In the genomic region with DNA sequence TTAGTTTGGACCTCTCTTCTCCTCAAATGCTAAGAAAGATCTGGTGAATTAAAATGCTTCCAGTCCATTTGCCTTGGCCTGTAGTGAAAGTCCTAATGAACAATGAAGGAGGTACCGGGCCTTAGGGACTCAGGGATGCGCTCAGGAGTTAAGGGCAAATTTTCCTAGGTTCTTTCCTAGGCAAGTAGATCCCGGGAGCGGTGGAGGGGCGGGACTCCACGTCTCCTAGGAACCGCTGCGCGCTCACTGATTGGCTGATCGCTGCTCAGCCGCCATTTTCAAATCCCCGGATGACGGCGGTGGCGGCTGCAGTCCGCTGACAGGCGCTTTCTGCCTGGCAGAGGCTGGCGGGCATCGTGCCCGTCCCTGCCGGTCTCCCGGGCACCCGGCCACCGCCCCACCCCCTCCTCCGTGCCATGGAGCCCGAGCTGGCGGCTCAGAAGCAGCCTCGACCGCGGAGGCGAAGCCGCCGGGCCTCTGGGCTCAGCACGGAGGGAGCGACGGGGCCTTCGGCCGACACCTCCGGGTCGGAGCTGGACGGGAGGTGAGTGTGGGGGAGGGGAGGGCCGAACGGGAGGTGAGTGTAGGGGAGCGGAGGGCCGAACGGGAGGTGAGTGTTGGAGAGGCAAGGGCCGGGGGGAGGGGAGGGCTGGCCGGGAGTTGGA, we compare ENCODE assay signal across 1 cellular context.
A peak's percentile ranks its signal among the peaks of the same experiment; 100 is the strongest.
TF ChIP-seq lines count a peak whose summit lies in the region.

A gene with protein sequence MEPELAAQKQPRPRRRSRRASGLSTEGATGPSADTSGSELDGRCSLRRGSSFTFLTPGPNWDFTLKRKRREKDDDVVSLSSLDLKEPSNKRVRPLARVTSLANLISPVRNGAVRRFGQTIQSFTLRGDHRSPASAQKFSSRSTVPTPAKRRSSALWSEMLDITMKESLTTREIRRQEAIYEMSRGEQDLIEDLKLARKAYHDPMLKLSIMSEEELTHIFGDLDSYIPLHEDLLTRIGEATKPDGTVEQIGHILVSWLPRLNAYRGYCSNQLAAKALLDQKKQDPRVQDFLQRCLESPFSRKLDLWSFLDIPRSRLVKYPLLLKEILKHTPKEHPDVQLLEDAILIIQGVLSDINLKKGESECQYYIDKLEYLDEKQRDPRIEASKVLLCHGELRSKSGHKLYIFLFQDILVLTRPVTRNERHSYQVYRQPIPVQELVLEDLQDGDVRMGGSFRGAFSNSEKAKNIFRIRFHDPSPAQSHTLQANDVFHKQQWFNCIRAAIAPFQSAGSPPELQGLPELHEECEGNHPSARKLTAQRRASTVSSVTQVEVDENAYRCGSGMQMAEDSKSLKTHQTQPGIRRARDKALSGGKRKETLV (plus strand): TSS at position 281 of the 665 bp plus-strand sequence. CDS start 136 bp downstream, at position 417.

TF ChIP-seq in K562, 482 proteins besides CTCF, POLR2A, EP300 and RAD21 (continued from another document and continues in another):
- TF ChIP-seq, protein P1, sequence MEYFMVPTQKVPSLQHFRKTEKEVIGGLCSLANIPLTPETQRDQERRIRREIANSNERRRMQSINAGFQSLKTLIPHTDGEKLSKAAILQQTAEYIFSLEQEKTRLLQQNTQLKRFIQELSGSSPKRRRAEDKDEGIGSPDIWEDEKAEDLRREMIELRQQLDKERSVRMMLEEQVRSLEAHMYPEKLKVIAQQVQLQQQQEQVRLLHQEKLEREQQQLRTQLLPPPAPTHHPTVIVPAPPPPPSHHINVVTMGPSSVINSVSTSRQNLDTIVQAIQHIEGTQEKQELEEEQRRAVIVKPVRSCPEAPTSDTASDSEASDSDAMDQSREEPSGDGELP (CRISPR knock-in tag; IDR thresholded peaks at IDR 0.05; ENCODE audit: borderline replicate concordance) = peak; percentile 40; the same call in 1 of the 2 replicates
- TF ChIP-seq E2F3 (CRISPR knock-in tag; IDR thresholded peaks at IDR 0.05) (0 out of 2 replicates have a peak, but pooled peaks have one; percentile 44), HNRNPL (IDR thresholded peaks at IDR 0.05; ENCODE audit: low read depth, low read length) (peak; percentile 97), MBD1 (CRISPR knock-in tag; IDR thresholded peaks at IDR 0.05) (no peak), EWSR1 (IDR thresholded peaks at IDR 0.05; ENCODE audit: borderline replicate concordance, low read depth, partially characterized antibody) (no peak), ZEB2 (IDR thresholded peaks at IDR 0.05) (no peak), PHTF2 (CRISPR knock-in tag; IDR thresholded peaks at IDR 0.05) (no peak), TAL1 (IDR thresholded peaks at IDR 0.05) (no peak), MYNN (IDR thresholded peaks at IDR 0.05) (no peak; the same call in 1 of the 2 replicates), MYNN (CRISPR knock-in tag; IDR thresholded peaks at IDR 0.05) (no peak), AFF1 (IDR thresholded peaks at IDR 0.05; ENCODE audit: low read depth in 1 of 2, partially characterized antibody in 2 of 2) (no peak), JUNB (CRISPR knock-in tag; conservative IDR thresholded peaks at IDR 0.05) (no peak), YY1 (IDR thresholded peaks at IDR 0.05; ENCODE audit: borderline replicate concordance in 1 of 3, control insufficient read depth in 1 of 3, extremely low read depth in 1 of 3, insufficient read depth in 3 of 3, insufficient read length in 1 of 3, insufficient replicate concordance in 2 of 3, low read depth in 1 of 3, low read length in 2 of 3) (peak; percentile 75 to 97 (median 90)), NFRKB (IDR thresholded peaks at IDR 0.05; ENCODE audit: low read depth) (no peak), ZNF253 (CRISPR knock-in tag; conservative IDR thresholded peaks at IDR 0.05) (no peak), NFYB (IDR thresholded peaks at IDR 0.05; ENCODE audit: extremely low read depth, insufficient read length) (peak; percentile 67), HMGN3 (IDR thresholded peaks at IDR 0.05; ENCODE audit: borderline replicate concordance, extremely low read depth, insufficient read length, low read depth, low read length) (peak; percentile 29), TSC22D4 (tag; IDR thresholded peaks at IDR 0.05) (no peak), BHLHE40 (IDR thresholded peaks at IDR 0.05; ENCODE audit: low read length) (no peak)
- TF ChIP-seq, protein P2, sequence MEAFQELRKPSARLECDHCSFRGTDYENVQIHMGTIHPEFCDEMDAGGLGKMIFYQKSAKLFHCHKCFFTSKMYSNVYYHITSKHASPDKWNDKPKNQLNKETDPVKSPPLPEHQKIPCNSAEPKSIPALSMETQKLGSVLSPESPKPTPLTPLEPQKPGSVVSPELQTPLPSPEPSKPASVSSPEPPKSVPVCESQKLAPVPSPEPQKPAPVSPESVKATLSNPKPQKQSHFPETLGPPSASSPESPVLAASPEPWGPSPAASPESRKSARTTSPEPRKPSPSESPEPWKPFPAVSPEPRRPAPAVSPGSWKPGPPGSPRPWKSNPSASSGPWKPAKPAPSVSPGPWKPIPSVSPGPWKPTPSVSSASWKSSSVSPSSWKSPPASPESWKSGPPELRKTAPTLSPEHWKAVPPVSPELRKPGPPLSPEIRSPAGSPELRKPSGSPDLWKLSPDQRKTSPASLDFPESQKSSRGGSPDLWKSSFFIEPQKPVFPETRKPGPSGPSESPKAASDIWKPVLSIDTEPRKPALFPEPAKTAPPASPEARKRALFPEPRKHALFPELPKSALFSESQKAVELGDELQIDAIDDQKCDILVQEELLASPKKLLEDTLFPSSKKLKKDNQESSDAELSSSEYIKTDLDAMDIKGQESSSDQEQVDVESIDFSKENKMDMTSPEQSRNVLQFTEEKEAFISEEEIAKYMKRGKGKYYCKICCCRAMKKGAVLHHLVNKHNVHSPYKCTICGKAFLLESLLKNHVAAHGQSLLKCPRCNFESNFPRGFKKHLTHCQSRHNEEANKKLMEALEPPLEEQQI (IDR thresholded peaks at IDR 0.05) = no peak; the same call in 1 of the 2 replicates
- TF ChIP-seq, protein P3, sequence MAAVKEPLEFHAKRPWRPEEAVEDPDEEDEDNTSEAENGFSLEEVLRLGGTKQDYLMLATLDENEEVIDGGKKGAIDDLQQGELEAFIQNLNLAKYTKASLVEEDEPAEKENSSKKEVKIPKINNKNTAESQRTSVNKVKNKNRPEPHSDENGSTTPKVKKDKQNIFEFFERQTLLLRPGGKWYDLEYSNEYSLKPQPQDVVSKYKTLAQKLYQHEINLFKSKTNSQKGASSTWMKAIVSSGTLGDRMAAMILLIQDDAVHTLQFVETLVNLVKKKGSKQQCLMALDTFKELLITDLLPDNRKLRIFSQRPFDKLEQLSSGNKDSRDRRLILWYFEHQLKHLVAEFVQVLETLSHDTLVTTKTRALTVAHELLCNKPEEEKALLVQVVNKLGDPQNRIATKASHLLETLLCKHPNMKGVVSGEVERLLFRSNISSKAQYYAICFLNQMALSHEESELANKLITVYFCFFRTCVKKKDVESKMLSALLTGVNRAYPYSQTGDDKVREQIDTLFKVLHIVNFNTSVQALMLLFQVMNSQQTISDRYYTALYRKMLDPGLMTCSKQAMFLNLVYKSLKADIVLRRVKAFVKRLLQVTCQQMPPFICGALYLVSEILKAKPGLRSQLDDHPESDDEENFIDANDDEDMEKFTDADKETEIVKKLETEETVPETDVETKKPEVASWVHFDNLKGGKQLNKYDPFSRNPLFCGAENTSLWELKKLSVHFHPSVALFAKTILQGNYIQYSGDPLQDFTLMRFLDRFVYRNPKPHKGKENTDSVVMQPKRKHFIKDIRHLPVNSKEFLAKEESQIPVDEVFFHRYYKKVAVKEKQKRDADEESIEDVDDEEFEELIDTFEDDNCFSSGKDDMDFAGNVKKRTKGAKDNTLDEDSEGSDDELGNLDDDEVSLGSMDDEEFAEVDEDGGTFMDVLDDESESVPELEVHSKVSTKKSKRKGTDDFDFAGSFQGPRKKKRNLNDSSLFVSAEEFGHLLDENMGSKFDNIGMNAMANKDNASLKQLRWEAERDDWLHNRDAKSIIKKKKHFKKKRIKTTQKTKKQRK (IDR thresholded peaks at IDR 0.05; ENCODE audit: borderline replicate concordance, low read depth, low read length) = no peak
- TF ChIP-seq, protein P4, sequence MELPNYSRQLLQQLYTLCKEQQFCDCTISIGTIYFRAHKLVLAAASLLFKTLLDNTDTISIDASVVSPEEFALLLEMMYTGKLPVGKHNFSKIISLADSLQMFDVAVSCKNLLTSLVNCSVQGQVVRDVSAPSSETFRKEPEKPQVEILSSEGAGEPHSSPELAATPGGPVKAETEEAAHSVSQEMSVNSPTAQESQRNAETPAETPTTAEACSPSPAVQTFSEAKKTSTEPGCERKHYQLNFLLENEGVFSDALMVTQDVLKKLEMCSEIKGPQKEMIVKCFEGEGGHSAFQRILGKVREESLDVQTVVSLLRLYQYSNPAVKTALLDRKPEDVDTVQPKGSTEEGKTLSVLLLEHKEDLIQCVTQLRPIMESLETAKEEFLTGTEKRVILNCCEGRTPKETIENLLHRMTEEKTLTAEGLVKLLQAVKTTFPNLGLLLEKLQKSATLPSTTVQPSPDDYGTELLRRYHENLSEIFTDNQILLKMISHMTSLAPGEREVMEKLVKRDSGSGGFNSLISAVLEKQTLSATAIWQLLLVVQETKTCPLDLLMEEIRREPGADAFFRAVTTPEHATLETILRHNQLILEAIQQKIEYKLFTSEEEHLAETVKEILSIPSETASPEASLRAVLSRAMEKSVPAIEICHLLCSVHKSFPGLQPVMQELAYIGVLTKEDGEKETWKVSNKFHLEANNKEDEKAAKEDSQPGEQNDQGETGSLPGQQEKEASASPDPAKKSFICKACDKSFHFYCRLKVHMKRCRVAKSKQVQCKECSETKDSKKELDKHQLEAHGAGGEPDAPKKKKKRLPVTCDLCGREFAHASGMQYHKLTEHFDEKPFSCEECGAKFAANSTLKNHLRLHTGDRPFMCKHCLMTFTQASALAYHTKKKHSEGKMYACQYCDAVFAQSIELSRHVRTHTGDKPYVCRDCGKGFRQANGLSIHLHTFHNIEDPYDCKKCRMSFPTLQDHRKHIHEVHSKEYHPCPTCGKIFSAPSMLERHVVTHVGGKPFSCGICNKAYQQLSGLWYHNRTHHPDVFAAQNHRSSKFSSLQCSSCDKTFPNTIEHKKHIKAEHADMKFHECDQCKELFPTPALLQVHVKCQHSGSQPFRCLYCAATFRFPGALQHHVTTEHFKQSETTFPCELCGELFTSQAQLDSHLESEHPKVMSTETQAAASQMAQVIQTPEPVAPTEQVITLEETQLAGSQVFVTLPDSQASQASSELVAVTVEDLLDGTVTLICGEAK (IDR thresholded peaks at IDR 0.05) = 0 out of 2 replicates have a peak, but pooled peaks have one; percentile 15
- TF ChIP-seq, protein P4 (CRISPR knock-in tag; IDR thresholded peaks at IDR 0.05) = no peak
